21 cellular contexts compared by ENCODE assay signal in the genomic region with DNA sequence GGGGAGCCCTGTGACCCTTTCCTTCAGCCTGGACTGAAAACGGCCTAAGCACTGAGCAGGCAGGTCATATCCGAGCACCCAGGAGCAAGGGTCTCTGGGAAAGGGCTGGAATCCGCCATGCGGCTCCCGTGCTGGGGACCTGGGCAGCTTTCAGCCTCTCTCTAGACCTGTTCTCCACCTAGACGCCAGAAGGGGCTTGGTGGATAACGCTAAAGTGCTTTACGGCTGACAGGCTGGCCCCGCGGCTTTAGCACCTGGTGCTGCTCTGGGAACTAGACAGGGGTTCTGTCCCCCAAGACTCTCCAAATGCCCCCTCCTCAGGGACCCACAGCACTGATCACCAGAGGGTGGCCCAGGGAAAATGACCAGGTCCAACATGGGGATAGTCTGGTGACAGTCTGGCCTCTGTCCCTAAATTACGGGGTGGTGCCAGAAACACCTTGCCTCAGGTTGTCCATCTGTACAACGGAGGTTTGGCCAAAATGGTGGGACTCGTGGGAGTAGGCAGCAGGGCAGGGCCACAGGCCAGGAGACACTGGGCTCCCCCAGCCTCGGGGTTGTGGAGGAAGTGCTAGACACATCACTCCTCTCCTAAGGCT. TPM values are rescaled to one million over a fixed set of nuclear protein-coding genes. Genes with fewer than 3 reads are reported as not detected.
A peak's percentile ranks its signal among the peaks of the same experiment; 100 is the strongest.
DNase-seq lines count a peak whose midpoint lies in the region; ATAC-seq and TF ChIP-seq lines count a peak whose summit lies in the region.
"Had no signal": no experiment of that assay in that cellular context is flagged by ENCODE, and none has a peak within 500 bp of the region (broad histone marks: within the 10 kb centered on the region; RNA-seq: fewer than 3 reads in every experiment).

No MANE protein-coding gene starts in this region.

- peak overlapping the region; percentile 54 to 89 for H3K4ac ChIP-seq in mesenchymal stem cell (ENCODE audit: low read depth in 1 of 2, low read length in 2 of 2)

- no peak overlapping the region for H3K4me3 Mint-ChIP-seq in brain
- H3K4me3 Mint-ChIP-seq: B cell had no signal

- no peak overlapping the region for H3K4me2 ChIP-seq in mesenchymal stem cell (ENCODE audit: low read length, poor library complexity, severe bottlenecking)

- H2AK5ac ChIP-seq in mesenchymal stem cell (ENCODE audit: low read length, severe bottlenecking), result peak overlapping the region; percentile 37

- no peak for DNase-seq in mesenchymal stem cell
- DNase-seq in stimulated activated CD4-positive, alpha-beta T cell treated with anti-CD3 and anti-CD28 coated beads, Interleukin-4, amount 100 ng/mL, for 4 hours, result no peak
- DNase-seq: activated CD4-positive, alpha-beta T cell treated with anti-CD3 and anti-CD28 coated beads for 48 hours; activated CD8-positive, alpha-beta memory T cell treated with anti-CD3 and anti-CD28 coated beads, Interleukin-2, amount 50 U/mL, for 48 hours; activated naive CD4-positive, alpha-beta T cell treated with Interleukin-2 at 50 U/mL for 16 hours; DMS 273 treated with DMSO at 0.1 percent for 48 hours; Karpas-422; NCI-H1417 treated with DMSO at 0.1 percent for 48 hours; SJCRH30; stimulated activated CD4-positive, alpha-beta T cell treated with anti-CD3 and anti-CD28 coated beads, Interleukin-4, amount 100 ng/mL, for 24 hours had no signal

- peak; percentile 5 for ATAC-seq in HG03342 (IDR thresholded peaks at IDR 0.05; ENCODE audit: unreplicated experiment)
- no peak for ATAC-seq in GM18520 (IDR thresholded peaks at IDR 0.05; ENCODE audit: unreplicated experiment)
- ATAC-seq in HG02642 (IDR thresholded peaks at IDR 0.05; ENCODE audit: poor library complexity, unreplicated experiment), result no peak
- no peak for ATAC-seq in GM18502 (IDR thresholded peaks at IDR 0.05; ENCODE audit: poor library complexity, unreplicated experiment)
- ATAC-seq: sciatic nerve had no signal

- H3K27me3 ChIP-seq in mesenchymal stem cell (ENCODE audit: control insufficient read depth in 1 of 2, insufficient read depth in 1 of 2, low read length in 2 of 2) (no peaks in the 10 kb centered on the region), thymus (ENCODE audit: control insufficient read depth, insufficient read depth) (no peaks in the 10 kb centered on the region)
- H3K27me3 ChIP-seq: ascending aorta, neutrophil, SJCRH30 had no signal

- no peak overlapping the region for H3K23ac ChIP-seq in mesenchymal stem cell (ENCODE audit: low read length in 2 of 2)

- H3K4me3 ChIP-seq in mesenchymal stem cell (ENCODE audit: insufficient read depth in 1 of 2, low read depth in 1 of 2, low read length in 2 of 2), result no peak overlapping the region
- no peak overlapping the region for H3K4me3 ChIP-seq in thymus (ENCODE audit: low read length)
- H3K4me3 ChIP-seq: ascending aorta, SJCRH30, thoracic aorta had no signal

- no peak overlapping the region for H2BK5ac ChIP-seq in mesenchymal stem cell (ENCODE audit: low read depth, low read length, poor library complexity, severe bottlenecking)

- 86% methylated on average over 14 of the region's 14 CpGs for WGBS in mesenchymal stem cell
- 92% methylated on average over 14 of the region's 14 CpGs for WGBS in thymus

- H3K4me1 ChIP-seq in mesenchymal stem cell (ENCODE audit: control insufficient read depth, insufficient read depth, low read depth, low read length) (peaks cover 53% of the 10 kb centered on the region), thymus (ENCODE audit: control insufficient read depth, insufficient read depth, low read length) (no peaks in the 10 kb centered on the region)
- H3K4me1 ChIP-seq: ascending aorta, SJCRH30 had no signal

- H2BK15ac ChIP-seq in mesenchymal stem cell (ENCODE audit: low read depth, poor library complexity, severe bottlenecking), result no peak overlapping the region

- H3K9ac ChIP-seq in mesenchymal stem cell (ENCODE audit: low read length), result no peak overlapping the region

- peak overlapping the region; percentile 74 for H2BK120ac ChIP-seq in mesenchymal stem cell (ENCODE audit: low read depth, low read length)

- peak overlapping the region; percentile 92 for H4K8ac ChIP-seq in mesenchymal stem cell (ENCODE audit: low read length)

- peaks cover 29% of the 10 kb centered on the region for H3K4me1 Mint-ChIP-seq in brain

- peak overlapping the region in 1 of 2 experiments; percentile 85 for H3K14ac ChIP-seq in mesenchymal stem cell (ENCODE audit: low read length in 2 of 2)

- peak overlapping the region; percentile 14 to 93 for H2BK12ac ChIP-seq in mesenchymal stem cell (ENCODE audit: low read length in 2 of 2)

- peak overlapping the region; percentile 86 to 92 for H3K18ac ChIP-seq in mesenchymal stem cell (ENCODE audit: low read depth in 1 of 2, low read length in 2 of 2)

- H3K36me3 Mint-ChIP-seq in brain, result no peaks in the 10 kb centered on the region

- no peaks in the 10 kb centered on the region for H3K9me3 Mint-ChIP-seq in brain

- peak overlapping the region; percentile 46 for H2AFZ ChIP-seq in mesenchymal stem cell (ENCODE audit: low read depth, low read length)

- TF ChIP-seq CTCF in brain (conservative IDR thresholded peaks at IDR 0.05), result no peak

- H4K91ac ChIP-seq in mesenchymal stem cell (ENCODE audit: low read length), result peak overlapping the region; percentile 84

- H3K36me3 ChIP-seq in mesenchymal stem cell (ENCODE audit: control insufficient read depth in 1 of 2, insufficient read depth in 2 of 2, low read depth in 1 of 2, low read length in 2 of 2) (peaks cover under 1 to 24% of the 10 kb centered on the region in 2 experiments), thymus (ENCODE audit: control insufficient read depth, insufficient read depth) (no peaks in the 10 kb centered on the region)
- H3K36me3 ChIP-seq: ascending aorta, neutrophil, SJCRH30, thoracic aorta had no signal

- H3K27ac ChIP-seq in mesenchymal stem cell (ENCODE audit: low read length, poor library complexity, severe bottlenecking), result peak overlapping the region; percentile 13
- peak overlapping the region; percentile 67 for H3K27ac ChIP-seq in thymus (ENCODE audit: low read depth)
- H3K27ac ChIP-seq: ascending aorta, neutrophil, SJCRH30, thoracic aorta had no signal

- H3K27ac Mint-ChIP-seq in brain, result peak overlapping the region in 3 of 5 experiments; percentile 74 to 87 (median 74)
- H3K27ac Mint-ChIP-seq: B cell had no signal

- H3K79me1 ChIP-seq in mesenchymal stem cell (replicated peaks; ENCODE audit: low read length, poor library complexity, severe bottlenecking), result peaks cover 36% of the 10 kb centered on the region

- no peaks in the 10 kb centered on the region for H3K27me3 Mint-ChIP-seq in brain
- H3K27me3 Mint-ChIP-seq: B cell had no signal

- H3K9me3 ChIP-seq in mesenchymal stem cell (ENCODE audit: control insufficient read depth, low read length) (no peaks in the 10 kb centered on the region), thymus (ENCODE audit: control insufficient read depth) (no peaks in the 10 kb centered on the region)
- H3K9me3 ChIP-seq: ascending aorta, neutrophil, SJCRH30, thoracic aorta had no signal

RNA-seq across cellular contexts. Expression of gene SDC1, which starts 13.0 kb away (rescaled TPM):
- polyA plus RNA-seq in brain (ENCODE audit: insufficient read depth, low read depth, low replicate concordance), result 17.5 TPM
- 8.4 TPM for polyA plus RNA-seq in mesenchymal stem cell (2013, experiment 1 of 2)
- polyA plus RNA-seq in mesenchymal stem cell (2013, experiment 2 of 2), result 6.9 TPM
- polyA plus RNA-seq in thymus, result 18.9 TPM
